Comparison of ENCODE assay signal across 8 cellular contexts in genomic region chr10:92291921-92292860, GRCh38. TPM values are rescaled to one million over a fixed set of nuclear protein-coding genes. Genes with fewer than 3 reads are reported as not detected.
DNase-seq lines count a peak whose midpoint lies in the region; ATAC-seq and TF ChIP-seq lines count a peak whose summit lies in the region.

No MANE protein-coding gene starts in this region.

- peak; percentile 49 for TF ChIP-seq RAD21 in SK-N-SH (IDR thresholded peaks at IDR 0.05; ENCODE audit: low read length)

- peak overlapping the region; percentile 95 to 98 for H3K4me3 ChIP-seq in SK-N-SH (ENCODE audit: low read depth in 2 of 2, low read length in 1 of 2)
- peak overlapping the region in 2 of 4 donors; percentile 84 to 86 for H3K4me3 ChIP-seq in adrenal gland

- peaks cover 77% of the 10 kb centered on the region for H3K79me2 ChIP-seq in SK-N-SH (ENCODE audit: insufficient read depth)

- H3K36me3 ChIP-seq in SK-N-SH (replicated peaks in 1 of 2; ENCODE audit: control insufficient read depth in 1 of 2, insufficient read depth in 2 of 2, low read length in 1 of 2) (peaks cover 7 to 23% of the 10 kb centered on the region in 2 experiments), adrenal gland (replicated peaks in 1 of 2) (peaks cover 0 to 13% of the 10 kb centered on the region in 2 donors)

- H3K4me1 ChIP-seq in SK-N-SH (ENCODE audit: control insufficient read depth in 1 of 2, insufficient read depth in 2 of 2, low read depth in 1 of 2, low read length in 1 of 2) = peaks cover 4% of the 10 kb centered on the region in 2 experiments; a peak in 2 of 4 replicates
- H3K4me1 ChIP-seq in adrenal gland (replicated peaks in 1 of 2) = peaks cover 9 to 24% of the 10 kb centered on the region in 2 donors

- TF ChIP-seq POLR2A in adrenal gland (IDR thresholded peaks at IDR 0.05) = peak in 1 of 2 donors; percentile 29

- no peaks in the 10 kb centered on the region for H3K9me2 ChIP-seq in SK-N-SH

- TF ChIP-seq EP300 in SK-N-SH (IDR thresholded peaks at IDR 0.05; ENCODE audit: borderline replicate concordance in 1 of 2, low read depth in 1 of 2, low read length in 1 of 2) = no peak

- H3K9ac ChIP-seq in SK-N-SH = peak overlapping the region; percentile 97

- peaks cover 13% of the 10 kb centered on the region for H3F3A ChIP-seq in SK-N-SH (replicated peaks; ENCODE audit: insufficient read depth)

- no peak overlapping the region for H2AFZ ChIP-seq in SK-N-SH (ENCODE audit: low read depth)

- peak; percentile 73 for TF ChIP-seq CTCF in SK-N-SH (IDR thresholded peaks at IDR 0.05)
- peak; percentile 14 to 53 (median 42) for TF ChIP-seq CTCF in adrenal gland (IDR thresholded peaks at IDR 0.05)

- POLR2A ChIA-PET in SK-N-SH (lab: Yijun Ruan, JAX) = no interaction called here

- no peaks in the 10 kb centered on the region for H3K9me3 ChIP-seq in SK-N-SH
- H3K9me3 ChIP-seq in adrenal gland (replicated peaks in 1 of 3) = no peaks in the 10 kb centered on the region

- peak; percentile 27 for DNase-seq in Caki2 (ENCODE audit: low read depth)
- peak; percentile 34 for DNase-seq in HS-5 (ENCODE audit: low read depth)
- DNase-seq in SK-N-SH = peak; percentile 59
- peak; percentile 49 to 85 (median 64) for DNase-seq in adrenal gland
- DNase-seq in left ventricle myocardium superior = peak; percentile 63
- DNase-seq in posterior cingulate gyrus = peak in 7 of 10 donors; percentile 30 to 86 (median 42)
- DNase-seq in middle frontal gyrus (ENCODE audit: extremely low spot score, low spot score) = no peak

- ATAC-seq in left ventricle myocardium superior (peak; percentile 15), GM21576 (IDR thresholded peaks at IDR 0.05; ENCODE audit: unreplicated experiment) (no peak)

- H3K4me2 ChIP-seq in SK-N-SH = peak overlapping the region; percentile 93

- H3K27ac ChIP-seq in SK-N-SH (ENCODE audit: low read depth in 2 of 2, low read length in 1 of 2) = peak overlapping the region in 1 of 2 experiments; percentile 77; a peak in 2 of 4 replicates
- peak overlapping the region; percentile 62 to 99 (median 97) for H3K27ac ChIP-seq in adrenal gland

- CTCF ChIA-PET in SK-N-SH (lab: Yijun Ruan, JAX) = interaction anchor here (0.8 to 4.1 kb wide), 15 partner anchors 11 to 206 kb away, joined by 3 to 51 read pairs (median 3); no protein-coding TSS in a partner anchor

- in situ Hi-C loops in Caki2 (cut with HindIII; ENCODE audit: low pct_unique_long_range_greater_than_20kb, low sequenced_read_pairs) = no loop called here

- peaks cover 43% of the 10 kb centered on the region for H4K20me1 ChIP-seq in SK-N-SH (ENCODE audit: insufficient read depth)

- intact Hi-C loops in adrenal gland (cut with DNase I) (loop anchor here (5.0 to 10.0 kb wide), 3 partner anchors 50 to 207 kb away; no protein-coding TSS in a partner anchor), left ventricle myocardium superior (cut with micrococcal nuclease) (loop anchor here (10.0 kb wide), 1 partner anchor 47 kb away; no protein-coding TSS in a partner anchor), posterior cingulate gyrus (cut with DNase I) (loop anchor here (1.0 to 2.0 kb wide), 2 partner anchors 53 to 203 kb away; no protein-coding TSS in a partner anchor)

- H3K27me3 ChIP-seq in SK-N-SH (ENCODE audit: insufficient read depth) (no peaks in the 10 kb centered on the region), adrenal gland (no peaks in the 10 kb centered on the region)

- WGBS in SK-N-SH (ENCODE audit: low lambda C conversion rate) = under 1% methylated on average over 17 of the region's 17 CpGs
- WGBS in adrenal gland, 4 donors = 0 to 1% (median 1%) methylated on average over 11 to 17 of the region's 17 CpGs

TF ChIP-seq in SK-N-SH, 30 proteins besides CTCF, POLR2A, EP300 and RAD21:
- TF ChIP-seq SMC3 (IDR thresholded peaks at IDR 0.05; ENCODE audit: low read depth, low read length) = peak; percentile 55
- TF ChIP-seq NFIC (IDR thresholded peaks at IDR 0.05; ENCODE audit: borderline replicate concordance) = no peak
- peak; percentile 35; the same call in 1 of the 2 replicates for TF ChIP-seq FOSL2 (IDR thresholded peaks at IDR 0.05; ENCODE audit: borderline replicate concordance, low read depth)
- peak; percentile 5; the same call in 1 of the 2 replicates for TF ChIP-seq TCF12 (IDR thresholded peaks at IDR 0.05)
- 0 out of 2 replicates have a peak, but pooled peaks have one; percentile 31 for TF ChIP-seq JUND (IDR thresholded peaks at IDR 0.05)
- no peak for TF ChIP-seq ELF1 (IDR thresholded peaks at IDR 0.05)

RNA-seq across cellular contexts. Expression of gene MARCHF5, which starts 1.2 kb away (rescaled TPM):
- total RNA-seq in Caki2 (2014; rRNA removed; shearing (Covaris generic); ENCODE audit: low replicate concordance) = 9.4 and 10.4 TPM in 2 replicates
- polyA plus RNA-seq in SK-N-SH (2012; rRNA removed) = 24.2 and 32.0 TPM in 2 replicates
- polyA plus RNA-seq in SK-N-SH (2012; cell fraction: cytosol; rRNA removed) = 40.8 and 46.1 TPM in 2 replicates
- polyA plus RNA-seq in SK-N-SH (2012; cell fraction: nucleus; rRNA removed) = 10.5 and 38.3 TPM in 2 replicates
- 10 to 100 TPM; 12.0 to 61.9 (median 32.4) TPM for total RNA-seq in adrenal gland
- polyA plus RNA-seq in adrenal gland = 10 to 100 TPM; 10.0 to 47.5 (median 10.5) TPM
- 32.9 TPM for total RNA-seq in left ventricle myocardium superior

RNA-seq across cellular contexts. Expression of gene CPEB3, which starts 1.3 kb away (rescaled TPM):
- 0.09 and 0.20 TPM in 2 replicates for total RNA-seq in Caki2 (2014; rRNA removed; shearing (Covaris generic); ENCODE audit: low replicate concordance)
- 0.36 TPM in 2 replicates for polyA plus RNA-seq in SK-N-SH (2012; rRNA removed)
- 0.28 and 0.30 TPM in 2 replicates for polyA plus RNA-seq in SK-N-SH (2012; cell fraction: cytosol; rRNA removed)
- polyA plus RNA-seq in SK-N-SH (2012; cell fraction: nucleus; rRNA removed) = 0.66 and 0.97 TPM in 2 replicates
- 10 to 100 TPM in 1 of 8 donors, 1 to 10 TPM in 7; 5.1 to 13.4 (median 7.6) TPM for total RNA-seq in adrenal gland
- 1 to 10 TPM; 1.6 to 6.4 (median 3.0) TPM for polyA plus RNA-seq in adrenal gland
- 18.0 TPM for total RNA-seq in left ventricle myocardium superior
